8 cellular contexts compared by ENCODE assay signal in genomic region chr11:6251120-6251733, GRCh38. TPM values are rescaled to one million over a fixed set of nuclear protein-coding genes. Genes with fewer than 3 reads are reported as not detected.
DNase-seq lines count a peak whose midpoint lies in the region; ATAC-seq and TF ChIP-seq lines count a peak whose summit lies in the region.

No MANE protein-coding gene starts in this region.

- no peak overlapping the region for H3K27ac Mint-ChIP-seq in HFFc6
- no peak overlapping the region for H3K27ac Mint-ChIP-seq in stimulated activated naive CD8-positive, alpha-beta T cell treated with anti-CD3 and anti-CD28 coated beads, Interleukin-15, amount 100 ng/mL, for 72 hours

- no peaks in the 10 kb centered on the region for H3K27me3 ChIP-seq in lung (ENCODE audit: control insufficient read depth, insufficient read depth)

- peaks cover 9% of the 10 kb centered on the region; the same call in 1 of the 2 replicates for H3K4me1 Mint-ChIP-seq in HFFc6 (ENCODE audit: low read depth)
- H3K4me1 Mint-ChIP-seq in stimulated activated naive CD8-positive, alpha-beta T cell treated with anti-CD3 and anti-CD28 coated beads, Interleukin-15, amount 100 ng/mL, for 72 hours = no peaks in the 10 kb centered on the region

- no peaks in the 10 kb centered on the region for H3K9me3 Mint-ChIP-seq in HFFc6
- no peaks in the 10 kb centered on the region for H3K9me3 Mint-ChIP-seq in stimulated activated naive CD8-positive, alpha-beta T cell treated with anti-CD3 and anti-CD28 coated beads, Interleukin-15, amount 100 ng/mL, for 72 hours

- H3K4me1 ChIP-seq in lung (ENCODE audit: control insufficient read depth in 2 of 2, insufficient read depth in 2 of 2, low read length in 2 of 2) = peaks cover 0 to 5% of the 10 kb centered on the region in 2 donors

- ATAC-seq in activated CD4-positive, CD25-positive, alpha-beta regulatory T cell treated with anti-CD3 and anti-CD28 coated beads, Interleukin-2, amount 50 U/mL, for 24 hours = peak; percentile 53 to 62
- ATAC-seq in lung (ENCODE audit: insufficient read depth, low FRiP score) = peak; percentile 76
- peak; percentile 74 for ATAC-seq in stimulated activated naive CD8-positive, alpha-beta T cell treated with anti-CD3 and anti-CD28 coated beads, Interleukin-15, amount 100 ng/mL, for 72 hours

- H3K4me3 Mint-ChIP-seq in HFFc6 = no peak overlapping the region
- H3K4me3 Mint-ChIP-seq in stimulated activated naive CD8-positive, alpha-beta T cell treated with anti-CD3 and anti-CD28 coated beads, Interleukin-15, amount 100 ng/mL, for 72 hours = no peak overlapping the region

- peak overlapping the region in 1 of 2 donors; percentile 75 for H3K27ac ChIP-seq in lung (ENCODE audit: low read depth in 1 of 2, low read length in 1 of 2)

- TF ChIP-seq CTCF in HFFc6 (IDR thresholded peaks at IDR 0.05) (peak; percentile 86), lung (IDR thresholded peaks at IDR 0.05; ENCODE audit: control extremely low read depth, extremely low read depth) (peak; percentile 29)

- DNase-seq in NCI-H82 (lab: John Stamatoyannopoulos, UW) (peak; percentile 69), NCI-H82 treated with DMSO at 0.1 percent for 48 hours (lab: John Stamatoyannopoulos, UW; ENCODE audit: unreplicated experiment) (no peak), HFFc6 (peak; percentile 65), NCI-H1092 treated with DMSO at 0.1 percent for 48 hours (lab: John Stamatoyannopoulos, UW) (peak; percentile 18), dermis microvascular lymphatic vessel endothelial cell (ENCODE audit: low read depth in 2 of 2) (peak; percentile 41 to 59), lung (ENCODE audit: low spot score) (peak; percentile 69)
- peak; percentile 41 to 55 for DNase-seq in stimulated activated naive CD8-positive, alpha-beta T cell treated with anti-CD3 and anti-CD28 coated beads, Interleukin-15, amount 100 ng/mL, for 72 hours

- no peaks in the 10 kb centered on the region; the same call in 1 of the 2 replicates for H3K27me3 Mint-ChIP-seq in HFFc6 (ENCODE audit: insufficient read depth)
- H3K27me3 Mint-ChIP-seq in stimulated activated naive CD8-positive, alpha-beta T cell treated with anti-CD3 and anti-CD28 coated beads, Interleukin-15, amount 100 ng/mL, for 72 hours = no peaks in the 10 kb centered on the region

- H3K36me3 ChIP-seq in lung (ENCODE audit: control insufficient read depth in 2 of 2, insufficient read depth in 2 of 2, low read length in 2 of 2) = no peaks in the 10 kb centered on the region

- H3K4me3 ChIP-seq in lung = no peak overlapping the region

- H3K36me3 Mint-ChIP-seq in HFFc6 (ENCODE audit: low read depth) = no peaks in the 10 kb centered on the region

- peaks cover 0 to under 1% of the 10 kb centered on the region in 2 donors for H3K9me3 ChIP-seq in lung (ENCODE audit: control insufficient read depth in 2 of 2, insufficient read depth in 1 of 2, low read length in 1 of 2)

- WGBS in lung, 2 donors = 58 to 70% methylated on average over 6 of the region's 6 CpGs

RNA-seq across cellular contexts. Expression of gene CCKBR, which starts 8.4 kb away (rescaled TPM):
- total RNA-seq in HFFc6 (2021; fragmentation: NEBNext Ultra II Directional; extraction: Animal tissue kit (Norgen Biotek cat#: 25700)) = not detected
- total RNA-seq in dermis microvascular lymphatic vessel endothelial cell (not detected in 2 replicates), lung (not detected)
- not detected for polyA plus RNA-seq in lung

RNA-seq across cellular contexts. Expression of gene CNGA4, which starts 12.3 kb away (rescaled TPM):
- total RNA-seq in HFFc6 (2021; fragmentation: NEBNext Ultra II Directional; extraction: Animal tissue kit (Norgen Biotek cat#: 25700)) = not detected
- total RNA-seq in dermis microvascular lymphatic vessel endothelial cell = not detected in 2 replicates
- 10 to 100 TPM in 1 of 2 donors, 1 to 10 TPM in 1; 5.6 to 12.0 TPM for total RNA-seq in lung
- 1 to 10 TPM in 1 of 2 donors, under 1 TPM in 1; 0.85 to 3.5 TPM for polyA plus RNA-seq in lung

RNA-seq across cellular contexts. Expression of gene FHIP1B, which starts 16.8 kb away (rescaled TPM):
- 10 to 100 TPM; 12.7 to 15.6 (median 14.7) TPM for total RNA-seq in HFFc6 (2021; fragmentation: NEBNext Ultra II Directional; extraction: Animal tissue kit (Norgen Biotek cat#: 25700))
- 6.9 and 11.1 TPM in 2 replicates for total RNA-seq in dermis microvascular lymphatic vessel endothelial cell
- 10 to 100 TPM; 42.0 to 43.4 TPM for total RNA-seq in lung
- polyA plus RNA-seq in lung = 10 to 100 TPM; 40.9 to 41.5 TPM

RNA-seq across cellular contexts. Expression of gene C11orf42, which starts 45.9 kb away (rescaled TPM):
- total RNA-seq in HFFc6 (2021; fragmentation: NEBNext Ultra II Directional; extraction: Animal tissue kit (Norgen Biotek cat#: 25700)) = not detected
- total RNA-seq in dermis microvascular lymphatic vessel endothelial cell (not detected in 2 replicates), lung (not detected)
- not detected for polyA plus RNA-seq in lung

RNA-seq across cellular contexts. Expression of gene OR52W1, which starts 52.2 kb away (rescaled TPM):
- not detected for total RNA-seq in HFFc6 (2021; fragmentation: NEBNext Ultra II Directional; extraction: Animal tissue kit (Norgen Biotek cat#: 25700))
- total RNA-seq in dermis microvascular lymphatic vessel endothelial cell = not detected in 2 replicates
- not detected for total RNA-seq in lung
- not detected for polyA plus RNA-seq in lung
